In genomic region chr6:83429269-83429668, GRCh38 we compare ENCODE assay signal across 14 cellular contexts. TPM values are rescaled to one million over a fixed set of nuclear protein-coding genes. Genes with fewer than 3 reads are reported as not detected.
DNase-seq lines count a peak whose midpoint lies in the region; ATAC-seq and TF ChIP-seq lines count a peak whose summit lies in the region.
"Had no signal": no experiment of that assay in that cellular context is flagged by ENCODE, and none has a peak within 500 bp of the region (broad histone marks: within the 10 kb centered on the region; RNA-seq: fewer than 3 reads in every experiment).

No MANE protein-coding gene starts in this region.

- H3K4me1 ChIP-seq in SK-N-SH (ENCODE audit: control insufficient read depth in 1 of 2, insufficient read depth in 2 of 2, low read depth in 1 of 2, low read length in 1 of 2) (peaks cover 0 to 5% of the 10 kb centered on the region in 2 experiments; a peak in 3 of 4 replicates), hepatocyte (ENCODE audit: insufficient read depth) (peaks cover 10% of the 10 kb centered on the region), thoracic aorta (ENCODE audit: control insufficient read depth in 1 of 2, low read depth in 2 of 2) (peaks cover 11 to 26% of the 10 kb centered on the region in 2 donors)

- CTCF ChIA-PET in SK-N-SH (lab: Yijun Ruan, JAX): interaction anchor here (0.6 to 1.2 kb wide), 3 partner anchors 11 to 1079 kb away, joined by 3 to 5 read pairs (median 4); no protein-coding TSS in a partner anchor

- H3K9me3 ChIP-seq in SK-N-SH: peaks cover 6% of the 10 kb centered on the region
- peaks cover 3% of the 10 kb centered on the region for H3K9me3 ChIP-seq in hepatocyte (ENCODE audit: low read depth)
- H3K9me3 ChIP-seq in thoracic aorta: no peaks in the 10 kb centered on the region

- ATAC-seq in SK-N-SH treated with all-trans-retinoic acid at 6 μM for 48 hours (no peak), thoracic aorta (ENCODE audit: insufficient number of reproducible peaks, low FRiP score, low read depth) (no peak), GM18505 (IDR thresholded peaks at IDR 0.05; ENCODE audit: unreplicated experiment) (no peak)
- ATAC-seq: activated T-cell treated with anti-CD3 and anti-CD28 coated beads, Interleukin-2, amount 50 U/mL, for 4 hours; stimulated activated naive CD8-positive, alpha-beta T cell treated with anti-CD3 and anti-CD28 coated beads, Interleukin-15, amount 100 ng/mL, for 72 hours had no signal

- H2AFZ ChIP-seq in SK-N-SH (ENCODE audit: low read depth) (no peak overlapping the region), hepatocyte (peak overlapping the region; percentile 93)

- H4K20me1 ChIP-seq in SK-N-SH (ENCODE audit: insufficient read depth): no peaks in the 10 kb centered on the region
- no peaks in the 10 kb centered on the region for H4K20me1 ChIP-seq in hepatocyte (ENCODE audit: insufficient read depth, poor library complexity, severe bottlenecking)

- peaks cover 4% of the 10 kb centered on the region for H3F3A ChIP-seq in SK-N-SH (replicated peaks; ENCODE audit: insufficient read depth)

- no peaks in the 10 kb centered on the region for H3K27me3 ChIP-seq in SK-N-SH (ENCODE audit: insufficient read depth)
- H3K27me3 ChIP-seq in hepatocyte: no peaks in the 10 kb centered on the region
- no peaks in the 10 kb centered on the region for H3K27me3 ChIP-seq in thoracic aorta (replicated peaks; ENCODE audit: insufficient read depth)

- TF ChIP-seq POLR2A in GM18505 (IDR thresholded peaks at IDR 0.05; ENCODE audit: borderline replicate concordance, extremely low read depth, insufficient read depth, insufficient read length): no peak

- WGBS in SK-N-SH (ENCODE audit: low lambda C conversion rate): 83% methylated on average over 1 of the region's 1 CpG
- WGBS in hepatocyte (ENCODE audit: low lambda C conversion rate, missing lambda C conversion rate): 79% methylated on average over 1 of the region's 1 CpG

- POLR2A ChIA-PET in SK-N-SH (lab: Yijun Ruan, JAX): interaction anchor here (0.6 kb wide), 1 partner anchor 10 kb away, joined by 3 read pairs; no protein-coding TSS in a partner anchor

- DNase-seq in SK-N-SH (no peak), astrocyte of the cerebellum (ENCODE audit: low read depth) (no peak), hepatocyte (ENCODE audit: low spot score) (no peak), thoracic aorta (ENCODE audit: low spot score) (no peak), SHP77 (lab: John Stamatoyannopoulos, UW) (no peak), NCI-H2171 (lab: John Stamatoyannopoulos, UW) (no peak)
- DNase-seq: activated CD4-positive, alpha-beta T cell treated with anti-CD3 and anti-CD28 coated beads, Interleukin-2, amount 10 ng/mL, durations not matched to agents 7 days and 5 days; activated T-cell treated with anti-CD3 and anti-CD28 coated beads, Interleukin-2, amount 50 U/mL, for 4 hours; kidney; NCI-H1436 treated with DMSO at 0.1 percent for 48 hours; NCI-H510A treated with DMSO at 0.1 percent for 48 hours; stimulated activated naive CD8-positive, alpha-beta T cell treated with anti-CD3 and anti-CD28 coated beads, Interleukin-15, amount 100 ng/mL, for 72 hours had no signal

- peaks cover 0 to 15% of the 10 kb centered on the region in 2 experiments for H3K36me3 ChIP-seq in SK-N-SH (replicated peaks in 1 of 2; ENCODE audit: control insufficient read depth in 1 of 2, insufficient read depth in 2 of 2, low read length in 1 of 2)
- no peaks in the 10 kb centered on the region for H3K36me3 ChIP-seq in hepatocyte (replicated peaks; ENCODE audit: insufficient read depth, low read depth)
- H3K36me3 ChIP-seq in thoracic aorta: no peaks in the 10 kb centered on the region

- H3K4me3 ChIP-seq in SK-N-SH (ENCODE audit: low read depth in 2 of 2, low read length in 1 of 2): peak overlapping the region in 1 of 2 experiments; percentile 86; a peak in 1 of 4 replicates
- peak overlapping the region; percentile 75 for H3K4me3 ChIP-seq in astrocyte of the cerebellum (ENCODE audit: low read depth, low read length)
- peak overlapping the region; percentile 78 for H3K4me3 ChIP-seq in hepatocyte
- H3K4me3 ChIP-seq in thoracic aorta: peak overlapping the region; percentile 77

- in situ Hi-C loops in astrocyte of the cerebellum (cut with HindIII; ENCODE audit: low sequenced_read_pairs): no loop called here

- H3K9me2 ChIP-seq in SK-N-SH: no peaks in the 10 kb centered on the region
- H3K9me2 ChIP-seq in hepatocyte (replicated peaks; ENCODE audit: insufficient read depth): no peaks in the 10 kb centered on the region

- 0 out of 2 replicates have a peak overlapping the region, but pooled peaks have one; percentile 86 for H3K9ac ChIP-seq in SK-N-SH

- H3K79me2 ChIP-seq in SK-N-SH (ENCODE audit: insufficient read depth) (peaks cover 10% of the 10 kb centered on the region), hepatocyte (peaks cover 56% of the 10 kb centered on the region)

- no peak for TF ChIP-seq RAD21 in SK-N-SH (IDR thresholded peaks at IDR 0.05; ENCODE audit: low read length)

- H3K27ac ChIP-seq in SK-N-SH (ENCODE audit: low read depth in 2 of 2, low read length in 1 of 2): no peak overlapping the region
- H3K27ac ChIP-seq in hepatocyte: peak overlapping the region; percentile 91
- H3K27ac ChIP-seq in thoracic aorta: no peak overlapping the region

- H3K4me2 ChIP-seq in SK-N-SH (peak overlapping the region; percentile 99), hepatocyte (peak overlapping the region; percentile 96)

- TF ChIP-seq EP300 in SK-N-SH (IDR thresholded peaks at IDR 0.05; ENCODE audit: borderline replicate concordance in 1 of 2, low read depth in 1 of 2, low read length in 1 of 2): no peak

- no peak for TF ChIP-seq CTCF in SK-N-SH (IDR thresholded peaks at IDR 0.05)
- no peak for TF ChIP-seq CTCF in astrocyte of the cerebellum (IDR thresholded peaks at IDR 0.05; ENCODE audit: low read depth, low read length, missing control alignments)
- no peak for TF ChIP-seq CTCF in hepatocyte (IDR thresholded peaks at IDR 0.05; ENCODE audit: poor library complexity)
- no peak for TF ChIP-seq CTCF in thoracic aorta (IDR thresholded peaks at IDR 0.05)

TF ChIP-seq in SK-N-SH, 30 proteins besides CTCF, POLR2A, EP300 and RAD21 (continues in another document):
- no peak for TF ChIP-seq REST (IDR thresholded peaks at IDR 0.05; ENCODE audit: low read depth, low read length)
- no peak for TF ChIP-seq ELF1 (IDR thresholded peaks at IDR 0.05)

TF ChIP-seq in SK-N-SH treated with all-trans-retinoic acid at 6 μM for 48 hours, 23 proteins besides CTCF, POLR2A, EP300 and RAD21:
- no peak for TF ChIP-seq ZNF70 (CRISPR knock-in tag; IDR thresholded peaks at IDR 0.05)

RNA-seq across cellular contexts. Expression of gene ME1, which starts 1.6 kb away (rescaled TPM):
- polyA plus RNA-seq in SK-N-SH (2012; rRNA removed) (4.7 and 4.9 TPM in 2 replicates), hepatocyte (17.4 and 19.7 TPM in 2 replicates)
- 8.7 and 9.2 TPM in 2 replicates for polyA plus RNA-seq in SK-N-SH (2012; cell fraction: cytosol; rRNA removed)
- polyA plus RNA-seq in SK-N-SH (2012; cell fraction: nucleus; rRNA removed): 3.0 and 6.7 TPM in 2 replicates
- total RNA-seq in hepatocyte (19.0 and 19.8 TPM in 2 replicates), thoracic aorta (10 to 100 TPM; 13.8 to 22.9 TPM)
- total RNA-seq: activated CD4-positive, alpha-beta T cell treated with anti-CD3 and anti-CD28 coated beads, Interleukin-2, amount 10 ng/mL, durations not matched to agents 7 days and 5 days had no signal
